Comparison of ENCODE assay signal across 14 cellular contexts in the genomic region with DNA sequence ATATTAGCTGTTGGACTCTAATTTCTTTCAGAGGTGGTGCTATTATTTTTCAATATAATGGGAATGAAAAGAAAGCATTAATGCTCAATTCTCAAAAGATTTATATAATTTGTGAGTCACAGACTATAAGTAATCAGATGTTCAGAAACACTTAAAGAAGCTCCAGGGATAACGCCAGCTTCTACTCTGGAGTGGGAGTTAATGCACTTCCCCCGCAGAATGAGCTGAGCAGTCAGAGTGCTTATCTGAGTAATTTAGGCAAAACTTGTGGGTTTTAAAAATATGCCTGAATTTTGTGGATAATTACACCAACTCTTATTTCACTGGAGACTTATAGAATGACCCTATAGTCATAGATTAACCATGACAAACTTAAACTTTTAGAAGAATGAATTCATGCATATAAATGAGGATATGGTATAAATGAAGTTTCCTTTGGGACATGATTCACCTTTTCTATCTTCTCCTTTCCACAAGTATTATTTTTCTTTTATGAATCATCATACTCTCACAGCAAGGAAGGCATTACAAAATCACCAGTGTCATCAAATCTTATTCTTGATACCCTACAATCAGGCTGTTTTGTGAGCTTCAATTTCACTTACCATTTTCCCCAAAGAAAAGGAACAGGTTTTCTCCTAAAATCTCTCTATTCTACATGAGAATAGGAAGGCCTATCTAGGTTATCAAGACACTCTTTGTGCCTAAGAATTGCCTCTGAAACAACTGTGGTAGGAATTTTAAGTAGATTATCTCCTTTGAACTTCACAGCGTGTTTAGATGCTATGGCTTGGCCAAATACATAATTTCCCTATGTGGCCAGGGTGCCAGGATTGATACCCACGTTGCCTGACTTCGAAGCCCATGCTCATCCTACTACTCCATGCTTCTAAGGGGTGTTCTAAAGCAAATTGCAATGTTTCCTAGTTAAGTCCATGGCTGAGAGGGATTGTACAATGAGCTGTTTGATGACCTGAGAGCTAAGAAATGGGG.
DNase-seq lines count a peak whose midpoint lies in the region; ATAC-seq, FAIRE-seq and TF ChIP-seq lines count a peak whose summit lies in the region.
"Had no signal": no experiment of that assay in that cellular context is flagged by ENCODE, and none has a peak within 500 bp of the region (broad histone marks: within the 10 kb centered on the region; RNA-seq: fewer than 3 reads in every experiment).

No MANE protein-coding gene starts in this region.

- no peaks in the 10 kb centered on the region for H3K9me3 Mint-ChIP-seq in nephron progenitor cell

- H3K4me1 Mint-ChIP-seq in nephron progenitor cell: no peaks in the 10 kb centered on the region

- POLR2A ChIA-PET in AG04449 (lab: Yijun Ruan, JAX): no interaction called here

- H3K27me3 Mint-ChIP-seq in nephron progenitor cell (ENCODE audit: low read depth, poor library complexity): no peaks in the 10 kb centered on the region

- no peak overlapping the region for H3K4me3 Mint-ChIP-seq in nephron progenitor cell

- peak overlapping the region; percentile 5 for H3K27ac Mint-ChIP-seq in nephron progenitor cell

- no peak overlapping the region for H3K4me3 ChIP-seq in AG04449 (ENCODE audit: low read depth, low read length)
- no peak overlapping the region; the same call in 1 of the 2 replicates for H3K4me3 ChIP-seq in HUES6 (ENCODE audit: low read depth, low read length)
- no peak overlapping the region for H3K4me3 ChIP-seq in bronchial epithelial cell (ENCODE audit: low read depth, low read length)
- H3K4me3 ChIP-seq: lung, tibial artery had no signal

- no peak for FAIRE-seq in bronchial epithelial cell (lab: Jason Lieb, UNC)
- FAIRE-seq in GM19239 (lab: Jason Lieb, UNC): no peak

- ATAC-seq in GM19467 (IDR thresholded peaks at IDR 0.05; ENCODE audit: unreplicated experiment): no peak
- no peak for ATAC-seq in HG02763 (IDR thresholded peaks at IDR 0.05; ENCODE audit: unreplicated experiment)
- ATAC-seq: SK-N-SH treated with all-trans-retinoic acid at 6 μM for 48 hours had no signal

- peak; percentile 28 for DNase-seq in AG04449 (ENCODE audit: low read depth, low spot score)
- DNase-seq in bronchial epithelial cell (ENCODE audit: low read depth): peak; percentile 18
- no peak for DNase-seq in nephron progenitor cell
- DNase-seq in GM19239 (ENCODE audit: insufficient read length, low spot score): no peak
- no peak for DNase-seq in NCI-H524 (lab: John Stamatoyannopoulos, UW)
- DNase-seq: activated naive CD4-positive, alpha-beta T cell treated with Interleukin-2 at 50 U/mL for 16 hours; BE2C; tibial artery had no signal

- H3K27me3 ChIP-seq in HUES6 (ENCODE audit: control insufficient read depth, insufficient read depth, low read length) (no peaks in the 10 kb centered on the region), bronchial epithelial cell (ENCODE audit: control insufficient read depth, insufficient read depth, low read length) (no peaks in the 10 kb centered on the region)
- H3K27me3 ChIP-seq: BE2C, tibial artery had no signal

- no peaks in the 10 kb centered on the region for H3K36me3 Mint-ChIP-seq in nephron progenitor cell (ENCODE audit: low read depth)

- no peaks in the 10 kb centered on the region for H3K36me3 ChIP-seq in HUES6 (ENCODE audit: control insufficient read depth, insufficient read depth, low read length)
- H3K36me3 ChIP-seq in bronchial epithelial cell (ENCODE audit: control insufficient read depth, insufficient read depth, low read length): no peaks in the 10 kb centered on the region
- H3K36me3 ChIP-seq: BE2C, tibial artery had no signal

- CTCF ChIA-PET in AG04449 (lab: Yijun Ruan, JAX): no interaction called here

- 0 out of 2 replicates have a peak overlapping the region, but pooled peaks have one; percentile 4 for H3K27ac ChIP-seq in HUES6 (ENCODE audit: low read depth, low read length)
- H3K27ac ChIP-seq: epithelial cell of prostate, tibial artery had no signal

- TF ChIP-seq CTCF in AG04449 (IDR thresholded peaks at IDR 0.05; ENCODE audit: insufficient read depth, low read length, missing control alignments) (no peak), bronchial epithelial cell (IDR thresholded peaks at IDR 0.05; ENCODE audit: insufficient read depth, low read length, severe bottlenecking) (no peak), nephron progenitor cell (IDR thresholded peaks at IDR 0.05) (no peak)

- no peaks in the 10 kb centered on the region for H3K9me3 ChIP-seq in HUES6 (ENCODE audit: control insufficient read depth, insufficient read depth, low read depth, low read length)
- H3K9me3 ChIP-seq: BE2C, tibial artery had no signal

- H3K9ac ChIP-seq in HUES6 (ENCODE audit: low read length): no peak overlapping the region

- H3K4me1 ChIP-seq in HUES6 (ENCODE audit: control insufficient read depth, insufficient read depth, low read length): peaks cover 24% of the 10 kb centered on the region
- H3K4me1 ChIP-seq: BE2C, tibial artery had no signal

Comparison
In these comparisons a context has a peak if more than half of its experiments do, and no peak if none do; other contexts are left out.
1. DNase-seq: peak in AG04449 (single experiment) and bronchial epithelial cell (single experiment); none in nephron progenitor cell (single experiment), GM19239 (single experiment) and NCI-H524 (0 of 2).